1 cellular context compared by ENCODE assay signal in genomic region chr1:31763671-31764306, GRCh38.
TF ChIP-seq lines count a peak whose summit lies in the region.

No MANE protein-coding gene starts in this region.

TF ChIP-seq in K562, 482 proteins besides CTCF, POLR2A, EP300 and RAD21:
- no peak for TF ChIP-seq ATF6 (CRISPR knock-in tag; IDR thresholded peaks at IDR 0.05)
- TF ChIP-seq KDM2B (CRISPR knock-in tag; IDR thresholded peaks at IDR 0.05) = 0 out of 2 replicates have a peak, but pooled peaks have one; percentile 26
- TF ChIP-seq CEBPZ (IDR thresholded peaks at IDR 0.05; ENCODE audit: borderline replicate concordance, low read depth, low read length) = no peak
- peak; percentile 20; the same call in 1 of the 2 replicates for TF ChIP-seq PHF8 (IDR thresholded peaks at IDR 0.05; ENCODE audit: borderline replicate concordance, low read length)
- no peak for TF ChIP-seq FOXM1 (IDR thresholded peaks at IDR 0.05; ENCODE audit: low read depth)
- TF ChIP-seq FOXM1 (CRISPR knock-in tag; IDR thresholded peaks at IDR 0.05; ENCODE audit: low read depth) = no peak
- TF ChIP-seq L3MBTL2 (IDR thresholded peaks at IDR 0.05) = peak; percentile 12; the same call in 1 of the 2 replicates
- TF ChIP-seq ZBTB7A (IDR thresholded peaks at IDR 0.05; ENCODE audit: borderline replicate concordance, control insufficient read depth, low read depth, low read length) = peak; percentile 54; the same call in 1 of the 2 replicates
- no peak for TF ChIP-seq SNRNP70 (optimal IDR thresholded peaks at IDR 0.05; ENCODE audit: low read depth, low read length)
- TF ChIP-seq KLF13 (tag; IDR thresholded peaks at IDR 0.05; ENCODE audit: borderline replicate concordance, low read depth) = no peak
